In genomic region chr7:142859829-142860228, GRCh38 we compare ENCODE assay signal across 18 cellular contexts. TPM values are rescaled to one million over a fixed set of nuclear protein-coding genes. Genes with fewer than 3 reads are reported as not detected.
DNase-seq lines count a peak whose midpoint lies in the region; ATAC-seq, FAIRE-seq and TF ChIP-seq lines count a peak whose summit lies in the region.
"Had no signal": no experiment of that assay in that cellular context is flagged by ENCODE, and none has a peak within 500 bp of the region (broad histone marks: within the 10 kb centered on the region; RNA-seq: fewer than 3 reads in every experiment).

No MANE protein-coding gene starts in this region.

- TF ChIP-seq CTCF in GM13977 (IDR thresholded peaks at IDR 0.05; ENCODE audit: extremely low read depth, insufficient read depth, missing control alignments): no peak

- in situ Hi-C loops in GM13977 (cut with MboI; ENCODE audit: low pct_unique_long_range_greater_than_20kb, low sequenced_read_pairs, unreplicated experiment): loop anchor here (25.0 kb wide), 1 partner anchor 352 kb away; the partner anchor contains the start of gene TAS2R40

- FAIRE-seq in urothelium cell line (lab: Jason Lieb, UNC): no peak
- FAIRE-seq: kidney had no signal

- ATAC-seq in left cardiac atrium (no peak), left ventricle myocardium superior (no peak), HG02571 (IDR thresholded peaks at IDR 0.05; ENCODE audit: unreplicated experiment) (no peak)
- ATAC-seq: gastrocnemius medialis, natural killer cell had no signal

- DNase-seq in left cardiac atrium (peak; percentile 58), left ventricle myocardium superior (no peak), astrocyte of the hippocampus (ENCODE audit: low read depth, low spot score) (peak; percentile 9), hepatic stellate cell (ENCODE audit: low spot score) (peak; percentile 45), urothelium cell line (ENCODE audit: low spot score) (peak; percentile 22), GM13977 (ENCODE audit: low spot score) (no peak), NCI-H2171 (lab: John Stamatoyannopoulos, UW) (no peak)
- DNase-seq: ACHN; activated CD4-positive, alpha-beta T cell treated with anti-CD3 and anti-CD28 coated beads for 1 hour; DND-41; gastrocnemius medialis; kidney; natural killer cell; NCI-H1417 treated with DMSO at 0.1 percent for 48 hours; NCI-H526 treated with DMSO at 0.1 percent for 48 hours; stimulated activated CD4-positive, alpha-beta T cell treated with anti-CD3 and anti-CD28 coated beads, Interleukin-12 subunit alpha, Interleukin-12 subunit beta, amount 100 ng/mL, for 4 hours had no signal

- intact Hi-C loops in left cardiac atrium (cut with DNase I): loop anchor here in 1 of 2 donors (10.0 kb wide), 2 partner anchors 65 to 145 kb away; no protein-coding TSS in a partner anchor
- intact Hi-C loops in left ventricle myocardium superior (cut with micrococcal nuclease): no loop called here

RNA-seq across cellular contexts. Expression of gene EPHB6, which starts 5.0 kb away (rescaled TPM):
- total RNA-seq in left cardiac atrium: 10 to 100 TPM in 1 of 2 donors, 1 to 10 TPM in 1; 9.3 to 11.1 TPM
- 3.9 TPM for total RNA-seq in left ventricle myocardium superior

RNA-seq across cellular contexts. Expression of gene TRPV6, which starts 25.7 kb away (rescaled TPM):
- total RNA-seq in left cardiac atrium (under 1 TPM; 0.24 to 0.27 TPM), left ventricle myocardium superior (0.05 TPM)
- total RNA-seq: gastrocnemius medialis, natural killer cell, SJSA1 had no signal

Comparison
In these comparisons a context has a peak if more than half of its experiments do, and no peak if none do; other contexts are left out.
1. DNase-seq: peak in left cardiac atrium (single experiment), astrocyte of the hippocampus (single experiment), hepatic stellate cell (single experiment) and urothelium cell line (single experiment); none in left ventricle myocardium superior (single experiment), GM13977 (single experiment) and NCI-H2171 (single experiment).